ENCODE assay signal across 17 cellular contexts in genomic region chr5:93267736-93268135, GRCh38.
DNase-seq lines count a peak whose midpoint lies in the region; ATAC-seq and TF ChIP-seq lines count a peak whose summit lies in the region.
"Had no signal": no experiment of that assay in that cellular context is flagged by ENCODE, and none has a peak within 500 bp of the region (broad histone marks: within the 10 kb centered on the region; RNA-seq: fewer than 3 reads in every experiment).

No MANE protein-coding gene starts in this region.

- H3K27me3 ChIP-seq in RWPE2 (ENCODE audit: insufficient read depth, poor library complexity, severe bottlenecking), result no peaks in the 10 kb centered on the region
- no peaks in the 10 kb centered on the region for H3K27me3 ChIP-seq in neuronal stem cell (ENCODE audit: control insufficient read depth in 3 of 3, insufficient read depth in 3 of 3, low read depth in 1 of 3, low read length in 3 of 3)
- H3K27me3 ChIP-seq in aorta (ENCODE audit: control insufficient read depth in 1 of 2, insufficient read depth in 2 of 2, low read length in 1 of 2), result no peaks in the 10 kb centered on the region

- H2AFZ ChIP-seq in neuronal stem cell (ENCODE audit: low read length), result no peak overlapping the region

- peaks cover 3% of the 10 kb centered on the region for H3K9me3 Mint-ChIP-seq in chondrocyte (ENCODE audit: low read depth)

- H3K4ac ChIP-seq in neuronal stem cell (ENCODE audit: low read length), result peak overlapping the region; percentile 67

- H3K4me2 ChIP-seq in neuronal stem cell (ENCODE audit: insufficient read depth, low read length, poor library complexity, severe bottlenecking), result no peak overlapping the region

- H3K9me3 ChIP-seq in RWPE2 (ENCODE audit: severe bottlenecking) (no peaks in the 10 kb centered on the region), neuronal stem cell (replicated peaks in 1 of 2; ENCODE audit: control insufficient read depth in 2 of 2, insufficient read depth in 1 of 2, low read depth in 1 of 2, low read length in 2 of 2) (peaks cover 0 to 1% of the 10 kb centered on the region in 2 donors), aorta (ENCODE audit: control insufficient read depth, low read length) (no peaks in the 10 kb centered on the region)
- H3K9me3 ChIP-seq: HAP-1 had no signal

- no CpG with 5 or more reads among the region's 13 CpGs for WGBS in neuronal stem cell (ENCODE audit: extremely low coverage in 2 of 2, insufficient read length in 2 of 2, insufficient replicate concordance in 1 of 2), 2 donors
- 96% methylated on average over 13 of the region's 13 CpGs for WGBS in aorta, 2 donors

- no peaks in the 10 kb centered on the region for H3K27me3 Mint-ChIP-seq in chondrocyte (ENCODE audit: low read depth)
- H3K27me3 Mint-ChIP-seq: CD4-positive, alpha-beta memory T cell had no signal

- H2BK15ac ChIP-seq in neuronal stem cell (ENCODE audit: low read length), result peak overlapping the region; percentile 83

- no peak overlapping the region for H2BK120ac ChIP-seq in neuronal stem cell (ENCODE audit: low read depth, low read length)

- H2BK5ac ChIP-seq in neuronal stem cell (ENCODE audit: low read length), result peak overlapping the region; percentile 82

- DNase-seq in RWPE2 (ENCODE audit: low spot score) (peak; percentile 67), chondrocyte (ENCODE audit: low spot score) (peak; percentile 90), neuronal stem cell (ENCODE audit: low spot score) (no peak), aorta (no peak), NCI-H1417 (lab: John Stamatoyannopoulos, UW) (no peak), coronary artery (ENCODE audit: low spot score) (no peak), kidney glomerular epithelial cell (lab: John Stamatoyannopoulos, UW) (no peak)
- DNase-seq: C1 segment of cervical spinal cord, Calu3, COR-L47, DMS53, DMS79 treated with DMSO at 0.1 percent for 48 hours, GF-D8, GOT3, HFFc6 had no signal

- H3K27ac ChIP-seq in RWPE2 (ENCODE audit: poor library complexity, severe bottlenecking) (no peak overlapping the region), neuronal stem cell (replicated peaks; ENCODE audit: low read length) (no peak overlapping the region), aorta (ENCODE audit: low read depth in 1 of 2, low read length in 2 of 2) (no peak overlapping the region), coronary artery (no peak overlapping the region)

- peak overlapping the region; percentile 5 for H2BK12ac ChIP-seq in neuronal stem cell (ENCODE audit: low read length)

- H3K4me3 Mint-ChIP-seq in chondrocyte (ENCODE audit: unreplicated experiment), result no peak overlapping the region
- H3K4me3 Mint-ChIP-seq: CD4-positive, alpha-beta memory T cell; HFFc6 had no signal

- intact Hi-C loops in aorta (cut with DNase I), result no loop called here

- peak overlapping the region; percentile 17 for H3K14ac ChIP-seq in neuronal stem cell (ENCODE audit: low read length)

- H3K27ac Mint-ChIP-seq in chondrocyte (ENCODE audit: unreplicated experiment), result no peak overlapping the region
- H3K27ac Mint-ChIP-seq: CD4-positive, alpha-beta memory T cell; HFFc6 had no signal

- no peak overlapping the region for H4K91ac ChIP-seq in neuronal stem cell (ENCODE audit: low read depth, low read length, poor library complexity)

- H3K4me3 ChIP-seq in RWPE2 (ENCODE audit: severe bottlenecking) (no peak overlapping the region), neuronal stem cell (ENCODE audit: low read length in 2 of 2) (peak overlapping the region in 1 of 2 donors; percentile 15), aorta (ENCODE audit: low read length in 2 of 2) (no peak overlapping the region), coronary artery (no peak overlapping the region)
- H3K4me3 ChIP-seq: HAP-1 had no signal

- H3K36me3 ChIP-seq in RWPE2 (ENCODE audit: low read depth) (no peaks in the 10 kb centered on the region), neuronal stem cell (replicated peaks in 1 of 2; ENCODE audit: control insufficient read depth in 2 of 2, insufficient read depth in 2 of 2, low read length in 2 of 2) (no peaks in the 10 kb centered on the region), aorta (ENCODE audit: control insufficient read depth in 1 of 2, insufficient read depth in 2 of 2, low read length in 1 of 2) (no peaks in the 10 kb centered on the region)
- H3K36me3 ChIP-seq: HAP-1 had no signal

- peak overlapping the region; percentile 97 for H2AK5ac ChIP-seq in neuronal stem cell (ENCODE audit: low read depth, low read length)

- H3K79me1 ChIP-seq in neuronal stem cell (ENCODE audit: low read depth, low read length), result no peaks in the 10 kb centered on the region

- peak overlapping the region; percentile 17 for H4K8ac ChIP-seq in neuronal stem cell (ENCODE audit: low read depth, low read length)

- no peak for TF ChIP-seq CTCF in RWPE2 (IDR thresholded peaks at IDR 0.05; ENCODE audit: poor library complexity, severe bottlenecking)
- no peak for TF ChIP-seq CTCF in chondrocyte (IDR thresholded peaks at IDR 0.05)
- no peak for TF ChIP-seq CTCF in coronary artery (IDR thresholded peaks at IDR 0.05)

- no peak overlapping the region for H3K23ac ChIP-seq in neuronal stem cell (ENCODE audit: low read depth, low read length, poor library complexity)

- peaks cover 2% of the 10 kb centered on the region for H3K4me1 ChIP-seq in RWPE2 (ENCODE audit: insufficient read depth, poor library complexity, severe bottlenecking)
- no peaks in the 10 kb centered on the region for H3K4me1 ChIP-seq in neuronal stem cell (ENCODE audit: control insufficient read depth in 2 of 2, insufficient read depth in 1 of 2, low read depth in 1 of 2, low read length in 2 of 2)
- no peaks in the 10 kb centered on the region for H3K4me1 ChIP-seq in aorta (ENCODE audit: control insufficient read depth in 1 of 2, insufficient read depth in 2 of 2, low read length in 2 of 2)
- H3K4me1 ChIP-seq: HAP-1 had no signal

- H3K9ac ChIP-seq in neuronal stem cell (ENCODE audit: low read depth, low read length, poor library complexity), result no peak overlapping the region

- H3K36me3 Mint-ChIP-seq in chondrocyte (ENCODE audit: low read depth), result no peaks in the 10 kb centered on the region

- H3K18ac ChIP-seq in neuronal stem cell (ENCODE audit: low read length), result peak overlapping the region; percentile 24

- ATAC-seq in RWPE2 (ENCODE audit: low read depth) (no peak), aorta (ENCODE audit: low FRiP score) (peak; percentile 11)

- H3K4me1 Mint-ChIP-seq in chondrocyte (ENCODE audit: low read depth), result no peaks in the 10 kb centered on the region
- H3K4me1 Mint-ChIP-seq: CD4-positive, alpha-beta memory T cell had no signal

Comparison
In these comparisons a context has a peak if more than half of its experiments do, and no peak if none do; other contexts are left out.
1. DNase-seq: peak in RWPE2 (single experiment) and chondrocyte (single experiment); none in neuronal stem cell (single experiment), aorta (0 of 2), NCI-H1417 (0 of 3), coronary artery (single experiment) and kidney glomerular epithelial cell (single experiment).